In the genomic region with DNA sequence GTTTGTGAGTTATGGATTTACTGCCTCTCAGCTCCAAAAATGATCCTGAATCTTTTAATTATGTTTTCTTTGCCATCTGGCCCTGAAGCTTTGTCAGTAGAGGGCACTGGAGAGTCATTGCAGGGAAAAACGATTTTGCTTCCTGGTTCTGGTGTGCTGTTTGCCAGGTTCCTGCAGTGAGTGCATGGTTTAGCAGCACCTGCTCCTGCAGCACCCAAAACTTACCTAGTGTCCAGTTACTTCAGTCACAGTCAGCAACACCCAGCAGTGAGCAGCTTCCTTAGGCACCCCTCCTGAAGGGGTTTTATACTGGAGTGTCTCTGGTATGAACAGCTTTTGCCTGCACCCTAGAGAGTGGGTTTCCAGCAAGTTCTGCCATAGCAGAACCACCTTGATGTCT, we compare ENCODE assay signal across 8 cellular contexts. TPM values are rescaled to one million over a fixed set of nuclear protein-coding genes. Genes with fewer than 3 reads are reported as not detected.
DNase-seq lines count a peak whose midpoint lies in the region; ATAC-seq and TF ChIP-seq lines count a peak whose summit lies in the region.

No MANE protein-coding gene starts in this region.

- H3K9me3 ChIP-seq in DND-41 (ENCODE audit: insufficient read depth, low read length, severe bottlenecking) (peaks cover 2% of the 10 kb centered on the region), PC-9 (ENCODE audit: insufficient read depth, low read depth) (peaks cover 8% of the 10 kb centered on the region), psoas muscle (no peaks in the 10 kb centered on the region)

- peaks cover 10% of the 10 kb centered on the region for H3K9me3 Mint-ChIP-seq in glutamatergic neuron (ENCODE audit: unreplicated experiment)

- no peak overlapping the region for H3K27ac ChIP-seq in DND-41 (ENCODE audit: low read length)
- H3K27ac ChIP-seq in PC-9 = no peak overlapping the region
- H3K27ac ChIP-seq in psoas muscle = no peak overlapping the region

- no peaks in the 10 kb centered on the region for H3K9me2 ChIP-seq in PC-9 (ENCODE audit: insufficient read depth)

- peak; percentile 50; the same call in 2 of the 3 replicates for ATAC-seq in DND-41 (ENCODE audit: insufficient read depth, low read depth)
- peak; percentile 58 to 66 (median 62) for ATAC-seq in psoas muscle
- no peak for ATAC-seq in GM18867 (IDR thresholded peaks at IDR 0.05; ENCODE audit: unreplicated experiment)

- H2AFZ ChIP-seq in DND-41 (ENCODE audit: low read depth, low read length) = no peak overlapping the region
- no peak overlapping the region for H2AFZ ChIP-seq in PC-9

- H3K36me3 Mint-ChIP-seq in glutamatergic neuron (ENCODE audit: unreplicated experiment) = peaks cover 22% of the 10 kb centered on the region

- H3K4me2 ChIP-seq in DND-41 (ENCODE audit: insufficient read depth, low read length) (no peak overlapping the region), PC-9 (no peak overlapping the region)

- POLR2A ChIA-PET in PC-9 (lab: Charles Lee; ENCODE audit: unreplicated experiment) = interaction anchor here (0.6 to 0.7 kb wide), 3 partner anchors 117 to 1816 kb away, joined by 3 read pairs; no protein-coding TSS in a partner anchor

- DNase-seq in DND-41 (peak; percentile 53), LoVo (ENCODE audit: low spot score) (peak; percentile 71), PC-9 (peak; percentile 59 to 63), glutamatergic neuron (no peak), psoas muscle (no peak), 8988T (no peak)
- peak; percentile 41 for DNase-seq in activated gamma-delta T cell treated with anti-CD3 and anti-CD28 coated beads, Interleukin-2, amount 50 U/mL, for 16 hours (ENCODE audit: low read depth)

- no peak overlapping the region for H3K27ac Mint-ChIP-seq in glutamatergic neuron (ENCODE audit: unreplicated experiment)

- no peak overlapping the region for H3K4me3 Mint-ChIP-seq in glutamatergic neuron (ENCODE audit: unreplicated experiment)

- H3K4me1 ChIP-seq in DND-41 (ENCODE audit: insufficient read depth, low read length) (peaks cover 8% of the 10 kb centered on the region), PC-9 (replicated peaks; ENCODE audit: insufficient read depth) (no peaks in the 10 kb centered on the region), psoas muscle (no peaks in the 10 kb centered on the region)

- H3F3A ChIP-seq in PC-9 (ENCODE audit: insufficient read depth, low read depth) = no peaks in the 10 kb centered on the region

- H3K36me3 ChIP-seq in DND-41 (ENCODE audit: insufficient read depth, low read length) = no peaks in the 10 kb centered on the region
- H3K36me3 ChIP-seq in PC-9 (ENCODE audit: low read depth) = no peaks in the 10 kb centered on the region
- H3K36me3 ChIP-seq in psoas muscle (ENCODE audit: insufficient read depth in 1 of 2, low read depth in 1 of 2) = no peaks in the 10 kb centered on the region

- H3K4me3 ChIP-seq in DND-41 (ENCODE audit: low read depth in 1 of 2, low read length in 2 of 2) (no peak overlapping the region), PC-9 (no peak overlapping the region), psoas muscle (no peak overlapping the region)

- H3K27me3 Mint-ChIP-seq in glutamatergic neuron (ENCODE audit: unreplicated experiment) = peaks cover 6% of the 10 kb centered on the region

- CTCF ChIA-PET in PC-9 (lab: Charles Lee) = interaction anchor here (0.6 kb wide), 2 partner anchors 104 to 405 kb away, joined by 3 read pairs; no protein-coding TSS in a partner anchor

- no peaks in the 10 kb centered on the region for H3K79me2 ChIP-seq in DND-41 (ENCODE audit: insufficient read depth, low read length)
- H3K79me2 ChIP-seq in PC-9 (ENCODE audit: low read depth) = no peaks in the 10 kb centered on the region

- H3K27me3 ChIP-seq in DND-41 (ENCODE audit: insufficient read depth, low read length, poor library complexity) (no peaks in the 10 kb centered on the region), PC-9 (ENCODE audit: insufficient read depth, low read depth) (no peaks in the 10 kb centered on the region), psoas muscle (ENCODE audit: insufficient read depth in 3 of 3, low read length in 2 of 3) (no peaks in the 10 kb centered on the region)

- no peaks in the 10 kb centered on the region for H4K20me1 ChIP-seq in DND-41 (ENCODE audit: insufficient read depth, low read length)
- no peaks in the 10 kb centered on the region for H4K20me1 ChIP-seq in PC-9 (ENCODE audit: insufficient read depth)

- H3K4me1 Mint-ChIP-seq in glutamatergic neuron (ENCODE audit: low read depth, unreplicated experiment) = peaks cover 22% of the 10 kb centered on the region

- intact Hi-C loops in PC-9 (cut with micrococcal nuclease; ENCODE audit: unreplicated experiment) (loop anchor here (1.0 kb wide), 2 partner anchors 178 to 234 kb away; no protein-coding TSS in a partner anchor), psoas muscle (cut with DNase I) (loop anchor here (5.0 to 10.0 kb wide), 5 partner anchors 106 to 326 kb away; a partner anchor contains a TSS)

- H3K9ac ChIP-seq in DND-41 (ENCODE audit: low read depth, low read length) = no peak overlapping the region

- no TSS peak for BruUV-seq in PC-9 (replicated peaks; lab: Mats Ljungman, UMichigan)

- TF ChIP-seq CTCF in DND-41 (IDR thresholded peaks at IDR 0.05; ENCODE audit: borderline replicate concordance, extremely low read depth, low read length, poor library complexity, severe bottlenecking) (peak; percentile 86), PC-9 (conservative IDR thresholded peaks at IDR 0.05) (peak; percentile 76), glutamatergic neuron (IDR thresholded peaks at IDR 0.05; ENCODE audit: partially characterized antibody, unreplicated experiment) (peak; percentile 51), psoas muscle (IDR thresholded peaks at IDR 0.05) (peak; percentile 70)

- WGBS in psoas muscle, 3 donors = 0% methylated on average over 1 of the region's 1 CpG

RNA-seq across cellular contexts. Expression of a gene that starts 6.0 kb away (rescaled TPM):
- total RNA-seq in PC-9 (2021) (45.3 and 53.9 TPM in 2 replicates), glutamatergic neuron (ENCODE audit: unreplicated experiment) (58.5 TPM), psoas muscle (10 to 100 TPM; 13.2 to 18.1 (median 14.8) TPM)
- polyA plus RNA-seq in psoas muscle = 10 to 100 TPM; 13.1 to 36.4 (median 17.9) TPM

RNA-seq across cellular contexts. Expression of a gene that starts 55.9 kb away (rescaled TPM):
- not detected in 2 replicates for total RNA-seq in PC-9 (2021)
- not detected for total RNA-seq in glutamatergic neuron (ENCODE audit: unreplicated experiment)
- not detected for total RNA-seq in psoas muscle
- polyA plus RNA-seq in psoas muscle = under 1 TPM in 1 of 3 donors, not detected in 2; 0.01 TPM

RNA-seq across cellular contexts. Expression of a gene that starts 58.2 kb away (rescaled TPM):
- total RNA-seq in PC-9 (2021) (not detected in 2 replicates), glutamatergic neuron (ENCODE audit: unreplicated experiment) (not detected), psoas muscle (under 1 TPM in 1 of 4 donors, not detected in 3; 0.10 TPM)
- not detected for polyA plus RNA-seq in psoas muscle

Comparison
In these comparisons a context has a peak if more than half of its experiments do, and no peak if none do; other contexts are left out.
1. DNase-seq: peak in DND-41 (single experiment), LoVo (single experiment), PC-9 (2 of 2) and activated gamma-delta T cell treated with anti-CD3 and anti-CD28 coated beads, Interleukin-2, amount 50 U/mL, for 16 hours (single experiment); none in glutamatergic neuron (single experiment), psoas muscle (0 of 2) and 8988T (single experiment).
2. Peak in every context shown above with its lines, with median percentiles within 50 percentile points of each other: CTCF ChIP-seq.